8 cellular contexts compared by ENCODE assay signal in the genomic region with DNA sequence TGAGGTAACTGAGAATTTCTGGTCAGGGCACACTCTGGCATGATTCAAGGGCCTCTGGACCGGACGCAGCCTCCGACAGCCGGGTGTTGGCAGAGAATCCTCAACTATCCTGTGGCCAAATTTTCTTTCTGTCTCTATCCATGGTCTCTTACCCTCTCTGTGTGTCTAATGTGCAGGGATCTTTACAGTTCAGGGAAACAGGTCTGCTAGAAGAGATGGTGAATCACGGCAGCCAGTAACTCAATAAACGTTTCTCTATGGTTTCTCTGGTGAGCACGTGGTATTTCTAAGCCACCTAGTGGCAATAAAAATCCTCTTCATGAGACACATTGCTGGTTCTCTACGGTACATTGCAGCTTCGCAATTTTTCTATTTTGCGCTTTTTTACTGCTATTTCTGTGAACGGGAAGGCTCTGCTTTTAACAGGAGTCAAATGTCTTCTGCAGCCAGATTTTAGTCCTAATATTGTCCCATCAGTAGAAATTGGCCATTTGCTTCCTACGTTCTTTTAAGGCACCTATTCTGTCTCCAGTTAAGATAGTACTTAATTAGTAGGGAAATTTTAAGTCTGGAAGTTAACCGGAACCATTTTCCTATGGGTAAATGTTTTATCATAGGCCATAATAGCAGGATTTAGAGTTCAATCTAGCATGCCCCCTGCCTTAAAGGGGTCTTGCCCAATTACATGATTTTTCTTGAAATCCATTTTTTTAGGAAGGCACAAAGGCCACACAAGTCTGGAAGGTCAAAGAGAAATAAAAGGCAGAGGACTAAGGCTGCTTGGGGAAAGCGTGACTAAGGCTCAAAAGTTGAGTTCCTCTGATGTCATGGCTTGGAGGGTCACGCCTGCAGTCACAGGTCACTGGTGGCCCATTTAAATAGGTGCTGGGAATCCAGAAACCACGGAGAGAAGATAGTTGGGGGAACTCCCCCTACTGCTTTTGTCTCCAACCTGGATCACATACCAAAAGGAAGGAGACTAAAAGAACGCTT. TPM values are rescaled to one million over a fixed set of nuclear protein-coding genes. Genes with fewer than 3 reads are reported as not detected.
A peak's percentile ranks its signal among the peaks of the same experiment; 100 is the strongest.
DNase-seq lines count a peak whose midpoint lies in the region; ATAC-seq and TF ChIP-seq lines count a peak whose summit lies in the region.

No MANE protein-coding gene starts in this region.

- no peak overlapping the region for H3K4me3 Mint-ChIP-seq in activated naive CD4-positive, alpha-beta T cell treated with anti-CD3 and anti-CD28 coated beads for 36 hours
- peak overlapping the region; percentile 80 for H3K4me3 Mint-ChIP-seq in progenitor cell of endocrine pancreas (ENCODE audit: low read depth)

- peak; percentile 69 for DNase-seq in AG10803 (ENCODE audit: low read depth)
- DNase-seq in GM03348 (ENCODE audit: low spot score) = peak; percentile 64
- peak; percentile 63 for DNase-seq in NCI-H460 (ENCODE audit: extremely low read depth, low read depth)
- peak; percentile 64 for DNase-seq in activated naive CD4-positive, alpha-beta T cell treated with anti-CD3 and anti-CD28 coated beads for 36 hours
- DNase-seq in left cardiac atrium = no peak
- no peak for DNase-seq in progenitor cell of endocrine pancreas (ENCODE audit: low spot score, unreplicated experiment)
- DNase-seq in occipital lobe (lab: John Stamatoyannopoulos, UW) = no peak

- TF ChIP-seq CTCF in AG10803 (conservative IDR thresholded peaks at IDR 0.05; ENCODE audit: low read length) = peak; percentile 70
- peak; percentile 67 for TF ChIP-seq CTCF in progenitor cell of endocrine pancreas (IDR thresholded peaks at IDR 0.05; ENCODE audit: unreplicated experiment)

- no peaks in the 10 kb centered on the region for H3K27me3 Mint-ChIP-seq in activated naive CD4-positive, alpha-beta T cell treated with anti-CD3 and anti-CD28 coated beads for 36 hours (ENCODE audit: low read depth)
- no peaks in the 10 kb centered on the region for H3K27me3 Mint-ChIP-seq in progenitor cell of endocrine pancreas

- peak overlapping the region; percentile 20 for H3K27ac Mint-ChIP-seq in activated naive CD4-positive, alpha-beta T cell treated with anti-CD3 and anti-CD28 coated beads for 36 hours
- peak overlapping the region; percentile 96 for H3K27ac Mint-ChIP-seq in progenitor cell of endocrine pancreas

- no peaks in the 10 kb centered on the region for H3K9me3 Mint-ChIP-seq in activated naive CD4-positive, alpha-beta T cell treated with anti-CD3 and anti-CD28 coated beads for 36 hours
- peaks cover 4% of the 10 kb centered on the region for H3K9me3 Mint-ChIP-seq in progenitor cell of endocrine pancreas (ENCODE audit: low read depth)

- intact Hi-C loops in activated naive CD4-positive, alpha-beta T cell treated with anti-CD3 and anti-CD28 coated beads for 36 hours (cut with micrococcal nuclease) = loop anchor here (1.0 kb wide), 2 partner anchors 9 to 69 kb away; no protein-coding TSS in a partner anchor
- intact Hi-C loops in left cardiac atrium (cut with DNase I) = no loop called here

- CTCF ChIA-PET in activated naive CD4-positive, alpha-beta T cell treated with anti-CD3 and anti-CD28 coated beads for 36 hours (lab: Charles Lee) = interaction anchor here (1.0 to 1.3 kb wide), 3 partner anchors 9 to 19 kb away, joined by 3 to 6 read pairs (median 3); no protein-coding TSS in a partner anchor

- no peak overlapping the region for H3K4me3 ChIP-seq in AG10803 (ENCODE audit: low read length)

- peaks cover 15% of the 10 kb centered on the region for H3K4me1 Mint-ChIP-seq in activated naive CD4-positive, alpha-beta T cell treated with anti-CD3 and anti-CD28 coated beads for 36 hours (ENCODE audit: low read depth)
- peaks cover 11% of the 10 kb centered on the region for H3K4me1 Mint-ChIP-seq in progenitor cell of endocrine pancreas (ENCODE audit: low read depth)

- peak; percentile 87 to 91 for ATAC-seq in left cardiac atrium
- no peak for ATAC-seq in GM21737 (IDR thresholded peaks at IDR 0.05; ENCODE audit: unreplicated experiment)

- H3K36me3 Mint-ChIP-seq in activated naive CD4-positive, alpha-beta T cell treated with anti-CD3 and anti-CD28 coated beads for 36 hours (ENCODE audit: low read depth) = no peaks in the 10 kb centered on the region
- peaks cover 3% of the 10 kb centered on the region for H3K36me3 Mint-ChIP-seq in progenitor cell of endocrine pancreas (ENCODE audit: insufficient read depth)

RNA-seq across cellular contexts. Expression of a gene that starts 31.5 kb away (rescaled TPM):
- 0.42 and 1.7 TPM in 2 replicates for total RNA-seq in NCI-H460 (2014; rRNA removed; shearing (Covaris generic))
- polyA plus RNA-seq in NCI-H460 (2014; cell fraction: nucleus; rRNA removed) = 1.9 and 2.7 TPM in 2 replicates
- total RNA-seq in activated naive CD4-positive, alpha-beta T cell treated with anti-CD3 and anti-CD28 coated beads for 36 hours = 1 to 10 TPM; 8.3 to 9.2 TPM
- total RNA-seq in left cardiac atrium (10 to 100 TPM; 20.4 to 22.0 TPM), progenitor cell of endocrine pancreas (106 and 115 TPM in 2 replicates), occipital lobe (4.4 TPM)

RNA-seq across cellular contexts. Expression of a gene that starts 35.3 kb away (rescaled TPM):
- not detected in 2 replicates for total RNA-seq in NCI-H460 (2014; rRNA removed; shearing (Covaris generic))
- polyA plus RNA-seq in NCI-H460 (2014; cell fraction: nucleus; rRNA removed) = not detected in 2 replicates
- 10 to 100 TPM; 11.4 to 12.1 TPM for total RNA-seq in activated naive CD4-positive, alpha-beta T cell treated with anti-CD3 and anti-CD28 coated beads for 36 hours
- 1 to 10 TPM; 1.3 to 1.7 TPM for total RNA-seq in left cardiac atrium
- 0.17 and 0.38 TPM in 2 replicates for total RNA-seq in progenitor cell of endocrine pancreas
- 0.31 TPM for total RNA-seq in occipital lobe

RNA-seq across cellular contexts. Expression of a gene that starts 47.5 kb away (rescaled TPM):
- total RNA-seq in NCI-H460 (2014; rRNA removed; shearing (Covaris generic)) = not detected in 2 replicates
- polyA plus RNA-seq in NCI-H460 (2014; cell fraction: nucleus; rRNA removed) = not detected in 2 replicates
- 10 to 100 TPM; 51.9 to 53.2 TPM for total RNA-seq in activated naive CD4-positive, alpha-beta T cell treated with anti-CD3 and anti-CD28 coated beads for 36 hours
- 1 to 10 TPM; 1.4 to 3.7 TPM for total RNA-seq in left cardiac atrium
- total RNA-seq in progenitor cell of endocrine pancreas = 0.19 and 0.20 TPM in 2 replicates
- 0.16 TPM for total RNA-seq in occipital lobe

Comparison
In these comparisons a context has a peak if more than half of its experiments do, and no peak if none do; other contexts are left out.
1. DNase-seq: peak in AG10803 (single experiment), GM03348 (single experiment), NCI-H460 (single experiment) and activated naive CD4-positive, alpha-beta T cell treated with anti-CD3 and anti-CD28 coated beads for 36 hours (single experiment); none in left cardiac atrium (single experiment), progenitor cell of endocrine pancreas (single experiment) and occipital lobe (single experiment).
2. RNA of a gene that starts 47.5 kb away (total RNA-seq): 51.9 to 53.2 TPM in activated naive CD4-positive, alpha-beta T cell treated with anti-CD3 and anti-CD28 coated beads for 36 hours; 1.4 to 3.7 TPM in left cardiac atrium, 0.19 to 0.20 TPM in progenitor cell of endocrine pancreas, 0.16 TPM in occipital lobe (single experiment) and not detected in NCI-H460; every median in the first group is over 10 times any median in the second.